29 cellular contexts compared by ENCODE assay signal in genomic region chrX:69021095-69021494, GRCh38.
DNase-seq lines count a peak whose midpoint lies in the region; ATAC-seq lines count a peak whose summit lies in the region.
"Had no signal": no experiment of that assay in that cellular context is flagged by ENCODE, and none has a peak within 500 bp of the region (broad histone marks: within the 10 kb centered on the region; RNA-seq: fewer than 3 reads in every experiment).

No MANE protein-coding gene starts in this region.

- H3K9ac ChIP-seq in BLaER1, result no peak overlapping the region

- no peaks in the 10 kb centered on the region for H3K27me3 Mint-ChIP-seq in activated CD8-positive, alpha-beta T cell treated with anti-CD3 and anti-CD28 coated beads, Interleukin-2, amount 10 ng/mL, durations not matched to agents 7 days and 5 days (ENCODE audit: low read depth)
- H3K27me3 Mint-ChIP-seq: activated CD4-positive, alpha-beta T cell treated with anti-CD3 and anti-CD28 coated beads for 36 hours; activated naive CD8-positive, alpha-beta T cell treated with anti-CD3 and anti-CD28 coated beads, Interleukin-2, amount 10 ng/mL, durations not matched to agents 7 days and 5 days had no signal

- peaks cover 78% of the 10 kb centered on the region for H3K27me3 ChIP-seq in BLaER1
- H3K27me3 ChIP-seq in H7 (ENCODE audit: control insufficient read depth, insufficient read depth, low read length), result no peaks in the 10 kb centered on the region
- H3K27me3 ChIP-seq: ascending aorta, cardiac muscle cell, right lobe of liver had no signal

- H3K9me3 ChIP-seq in BLaER1, result no peaks in the 10 kb centered on the region
- H3K9me3 ChIP-seq: ascending aorta, heart right ventricle, right lobe of liver had no signal

- no peaks in the 10 kb centered on the region for H3K9me3 Mint-ChIP-seq in activated CD8-positive, alpha-beta T cell treated with anti-CD3 and anti-CD28 coated beads, Interleukin-2, amount 10 ng/mL, durations not matched to agents 7 days and 5 days (ENCODE audit: insufficient read depth)
- H3K9me3 Mint-ChIP-seq: activated naive CD8-positive, alpha-beta T cell treated with anti-CD3 and anti-CD28 coated beads, Interleukin-2, amount 10 ng/mL, durations not matched to agents 7 days and 5 days; stimulated activated effector memory CD8-positive, alpha-beta T cell treated with anti-CD3 and anti-CD28 coated beads, Interleukin-12 subunit alpha, Interleukin-12 subunit beta, amount 100 ng/mL, for 72 hours; T-helper 2 cell treated with Interferon-gamma antibody and Interleukin-4, amounts not matched to agents 5 μg/mL and 100 μg/mL, for 36 hours had no signal

- no peaks in the 10 kb centered on the region for H3K36me3 Mint-ChIP-seq in activated CD8-positive, alpha-beta T cell treated with anti-CD3 and anti-CD28 coated beads, Interleukin-2, amount 10 ng/mL, durations not matched to agents 7 days and 5 days (ENCODE audit: low read depth)
- H3K36me3 Mint-ChIP-seq: activated naive CD8-positive, alpha-beta T cell treated with anti-CD3 and anti-CD28 coated beads, Interleukin-2, amount 10 ng/mL, durations not matched to agents 7 days and 5 days; stimulated activated effector memory CD8-positive, alpha-beta T cell treated with anti-CD3 and anti-CD28 coated beads, Interleukin-12 subunit alpha, Interleukin-12 subunit beta, amount 100 ng/mL, for 72 hours had no signal

- H3K27ac ChIP-seq in BLaER1, result peak overlapping the region; percentile 46; the same call in 1 of the 2 replicates
- H3K27ac ChIP-seq: ascending aorta, cardiac muscle cell, coronary artery, heart right ventricle, right lobe of liver had no signal

- H3K36me3 ChIP-seq in BLaER1 (no peaks in the 10 kb centered on the region), H7 (replicated peaks; ENCODE audit: control insufficient read depth, insufficient read depth, low read length) (no peaks in the 10 kb centered on the region)
- H3K36me3 ChIP-seq: ascending aorta, cardiac muscle cell, heart right ventricle, right lobe of liver had no signal

- POLR2A ChIA-PET in activated CD8-positive, alpha-beta T cell treated with anti-CD3 and anti-CD28 coated beads, Interleukin-2, amount 10 ng/mL, durations not matched to agents 7 days and 5 days (lab: Charles Lee), result no interaction called here

- H3K27ac Mint-ChIP-seq in activated CD8-positive, alpha-beta T cell treated with anti-CD3 and anti-CD28 coated beads, Interleukin-2, amount 10 ng/mL, durations not matched to agents 7 days and 5 days, result no peak overlapping the region
- H3K27ac Mint-ChIP-seq: activated CD4-positive, alpha-beta T cell treated with anti-CD3 and anti-CD28 coated beads for 36 hours; activated naive CD8-positive, alpha-beta T cell treated with anti-CD3 and anti-CD28 coated beads, Interleukin-2, amount 10 ng/mL, durations not matched to agents 7 days and 5 days; stimulated activated effector memory CD8-positive, alpha-beta T cell treated with anti-CD3 and anti-CD28 coated beads, Interleukin-12 subunit alpha, Interleukin-12 subunit beta, amount 100 ng/mL, for 72 hours; T-helper 2 cell treated with Interferon-gamma antibody and Interleukin-4, amounts not matched to agents 5 μg/mL and 100 μg/mL, for 36 hours had no signal

- H3K4me3 Mint-ChIP-seq in activated CD8-positive, alpha-beta T cell treated with anti-CD3 and anti-CD28 coated beads, Interleukin-2, amount 10 ng/mL, durations not matched to agents 7 days and 5 days, result no peak overlapping the region
- H3K4me3 Mint-ChIP-seq: activated CD4-positive, alpha-beta T cell treated with anti-CD3 and anti-CD28 coated beads for 36 hours; activated naive CD8-positive, alpha-beta T cell treated with anti-CD3 and anti-CD28 coated beads, Interleukin-2, amount 10 ng/mL, durations not matched to agents 7 days and 5 days; stimulated activated effector memory CD8-positive, alpha-beta T cell treated with anti-CD3 and anti-CD28 coated beads, Interleukin-12 subunit alpha, Interleukin-12 subunit beta, amount 100 ng/mL, for 72 hours; T-helper 2 cell treated with Interferon-gamma antibody and Interleukin-4, amounts not matched to agents 5 μg/mL and 100 μg/mL, for 36 hours had no signal

- no peak for ATAC-seq in activated CD8-positive, alpha-beta T cell treated with anti-CD3 and anti-CD28 coated beads, Interleukin-2, amount 10 ng/mL, durations not matched to agents 7 days and 5 days
- ATAC-seq in GM21737 (IDR thresholded peaks at IDR 0.05; ENCODE audit: unreplicated experiment), result no peak
- ATAC-seq: activated CD4-positive, alpha-beta T cell treated with anti-CD3 and anti-CD28 coated beads for 36 hours; heart right ventricle; right lobe of liver; SK-N-SH treated with all-trans-retinoic acid at 6 μM for 48 hours; stimulated activated effector memory CD8-positive, alpha-beta T cell treated with anti-CD3 and anti-CD28 coated beads, Interleukin-12 subunit alpha, Interleukin-12 subunit beta, amount 100 ng/mL, for 72 hours had no signal

- H3K4me1 ChIP-seq in BLaER1, result peaks cover 45% of the 10 kb centered on the region
- H3K4me1 ChIP-seq: right lobe of liver had no signal

- DNase-seq in H7, result peak; percentile 46
- peak; percentile 78 for DNase-seq in NCI-H526 treated with DMSO at 0.1 percent for 48 hours (lab: John Stamatoyannopoulos, UW)
- DNase-seq in left kidney (ENCODE audit: low read depth, low spot score), result peak; percentile 77
- DNase-seq in putamen (ENCODE audit: low spot score), result no peak
- DNase-seq in activated CD8-positive, alpha-beta T cell treated with anti-CD3 and anti-CD28 coated beads, Interleukin-2, amount 10 ng/mL, durations not matched to agents 7 days and 5 days, result no peak
- DNase-seq: activated CD4-positive, alpha-beta T cell treated with anti-CD3 and anti-CD28 coated beads for 36 hours; activated gamma-delta T cell; activated naive CD8-positive, alpha-beta T cell treated with anti-CD3 and anti-CD28 coated beads, Interleukin-2, amount 10 ng/mL, durations not matched to agents 7 days and 5 days; activated T-cell treated with anti-CD3 and anti-CD28 coated beads, Interleukin-2, amount 50 U/mL, for 1 hour; effector memory CD4-positive, alpha-beta T cell; erythroblast; foreskin fibroblast; heart right ventricle; IMR-90; kidney glomerular epithelial cell; NCI-H1105; NCI-H748 treated with DMSO at 0.1 percent for 48 hours; right lobe of liver; RPMI8226; stimulated activated CD4-positive, alpha-beta T cell treated with anti-CD3 and anti-CD28 coated beads, Interleukin-4, amount 100 ng/mL, for 24 hours; trophoblast cell had no signal

- peak overlapping the region; percentile 54 for H3K4me2 ChIP-seq in BLaER1

- CTCF ChIA-PET in activated CD8-positive, alpha-beta T cell treated with anti-CD3 and anti-CD28 coated beads, Interleukin-2, amount 10 ng/mL, durations not matched to agents 7 days and 5 days (lab: Charles Lee), result no interaction called here

- no peaks in the 10 kb centered on the region; the same call in 1 of the 2 replicates for H4K20me1 ChIP-seq in BLaER1

- H3K4me3 ChIP-seq in BLaER1 (no peak overlapping the region), H7 (ENCODE audit: insufficient read depth, low read depth, low read length) (no peak overlapping the region)
- H3K4me3 ChIP-seq: ascending aorta, cardiac muscle cell, coronary artery, heart right ventricle, right lobe of liver had no signal

- H3K4me1 Mint-ChIP-seq in activated CD8-positive, alpha-beta T cell treated with anti-CD3 and anti-CD28 coated beads, Interleukin-2, amount 10 ng/mL, durations not matched to agents 7 days and 5 days (ENCODE audit: low read depth), result no peaks in the 10 kb centered on the region
- H3K4me1 Mint-ChIP-seq: activated CD4-positive, alpha-beta T cell treated with anti-CD3 and anti-CD28 coated beads for 36 hours; activated naive CD8-positive, alpha-beta T cell treated with anti-CD3 and anti-CD28 coated beads, Interleukin-2, amount 10 ng/mL, durations not matched to agents 7 days and 5 days; stimulated activated effector memory CD8-positive, alpha-beta T cell treated with anti-CD3 and anti-CD28 coated beads, Interleukin-12 subunit alpha, Interleukin-12 subunit beta, amount 100 ng/mL, for 72 hours had no signal

Comparison
In these comparisons a context has a peak if more than half of its experiments do, and no peak if none do; other contexts are left out.
1. DNase-seq: peak in H7 (single experiment), NCI-H526 treated with DMSO at 0.1 percent for 48 hours (single experiment) and left kidney (single experiment); none in putamen (single experiment) and activated CD8-positive, alpha-beta T cell treated with anti-CD3 and anti-CD28 coated beads, Interleukin-2, amount 10 ng/mL, durations not matched to agents 7 days and 5 days (single experiment).